Comparison of ENCODE assay signal across 14 cellular contexts in the genomic region with DNA sequence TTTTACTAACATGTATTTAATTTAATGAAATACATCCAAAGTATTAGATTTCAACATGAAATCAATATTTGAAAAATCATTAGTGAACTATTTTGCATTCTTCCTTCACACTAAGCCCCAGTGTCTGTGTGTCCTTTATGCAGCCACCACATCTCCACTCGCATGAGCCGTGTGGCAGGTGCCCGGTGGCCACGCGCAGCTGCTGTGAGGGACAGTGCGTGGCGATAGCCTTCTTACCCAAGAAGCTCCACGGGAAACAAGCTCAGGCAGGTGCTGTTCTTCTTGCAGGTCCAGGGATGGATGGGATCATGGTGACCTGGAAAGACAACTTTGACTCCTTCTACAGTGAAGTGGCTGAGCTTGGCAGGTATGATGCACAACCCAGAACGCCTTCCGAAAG.
A peak's percentile ranks its signal among the peaks of the same experiment; 100 is the strongest.
DNase-seq lines count a peak whose midpoint lies in the region; ATAC-seq lines count a peak whose summit lies in the region.
"Had no signal": no experiment of that assay in that cellular context is flagged by ENCODE, and none has a peak within 500 bp of the region (broad histone marks: within the 10 kb centered on the region; RNA-seq: fewer than 3 reads in every experiment).

No MANE protein-coding gene starts in this region.

- H3K27ac ChIP-seq in skeletal muscle tissue (ENCODE audit: low read depth, low read length), result peak overlapping the region; percentile 80
- H3K27ac ChIP-seq: BLaER1 treated with 17β-estradiol and CSF1 and Interleukin-3, amounts not matched to agents 10 nM and 100 nM had no signal

- ATAC-seq in memory B cell (ENCODE audit: low read depth), result no peak

- H3K4me1 ChIP-seq in skeletal muscle tissue (ENCODE audit: control insufficient read depth in 3 of 3, insufficient read depth in 3 of 3, low read length in 3 of 3), result peaks cover 0 to 14% (median 12%) of the 10 kb centered on the region in 3 donors

- H3K4me3 ChIP-seq in skeletal muscle tissue (ENCODE audit: low read length in 3 of 3), result no peak overlapping the region
- H3K4me3 ChIP-seq: BLaER1 treated with 17β-estradiol and CSF1 and Interleukin-3, amounts not matched to agents 10 nM and 100 nM; MG63 had no signal

- no peak overlapping the region for H3K9ac ChIP-seq in skeletal muscle tissue (ENCODE audit: low read depth in 1 of 3, low read length in 3 of 3)
- H3K9ac ChIP-seq: BLaER1 treated with 17β-estradiol and CSF1 and Interleukin-3, amounts not matched to agents 10 nM and 100 nM had no signal

- peak overlapping the region; percentile 45 for H3K27ac Mint-ChIP-seq in memory B cell
- H3K27ac Mint-ChIP-seq: CD8-positive, alpha-beta memory T cell had no signal

- H3K36me3 Mint-ChIP-seq in memory B cell, result peaks cover 34% of the 10 kb centered on the region
- H3K36me3 Mint-ChIP-seq: CD8-positive, alpha-beta memory T cell had no signal

- no peaks in the 10 kb centered on the region for H3K4me1 Mint-ChIP-seq in memory B cell
- H3K4me1 Mint-ChIP-seq: CD8-positive, alpha-beta memory T cell had no signal

- no peaks in the 10 kb centered on the region for H3K9me3 ChIP-seq in skeletal muscle tissue (ENCODE audit: control insufficient read depth in 3 of 3, low read length in 3 of 3)
- H3K9me3 ChIP-seq: BLaER1 treated with 17β-estradiol and CSF1 and Interleukin-3, amounts not matched to agents 10 nM and 100 nM; MG63 had no signal

- H3K4me3 Mint-ChIP-seq in memory B cell, result no peak overlapping the region
- H3K4me3 Mint-ChIP-seq: CD8-positive, alpha-beta memory T cell had no signal

- no peaks in the 10 kb centered on the region for H3K27me3 Mint-ChIP-seq in memory B cell

- DNase-seq in NCI-H146 (lab: John Stamatoyannopoulos, UW) (peak; percentile 36), NCI-H146 treated with DMSO at 0.1 percent for 48 hours (lab: John Stamatoyannopoulos, UW; ENCODE audit: unreplicated experiment) (no peak), NCI-H345 (lab: John Stamatoyannopoulos, UW) (peak; percentile 18), memory B cell (ENCODE audit: low spot score in 2 of 2) (no peak), NCI-H774 (lab: John Stamatoyannopoulos, UW) (no peak), NCI-H510A (lab: John Stamatoyannopoulos, UW) (no peak)
- DNase-seq: CD8-positive, alpha-beta memory T cell; EL; MG63; OCI-M1; RPMI8226; SIG-M5 had no signal

- no peaks in the 10 kb centered on the region for H3K9me3 Mint-ChIP-seq in memory B cell
- H3K9me3 Mint-ChIP-seq: CD8-positive, alpha-beta memory T cell had no signal

- H3K36me3 ChIP-seq in skeletal muscle tissue (ENCODE audit: control insufficient read depth in 3 of 3, insufficient read depth in 3 of 3, low read length in 3 of 3), result peaks cover 59 to 62% (median 59%) of the 10 kb centered on the region in 3 donors

- no peaks in the 10 kb centered on the region for H3K27me3 ChIP-seq in skeletal muscle tissue (ENCODE audit: control insufficient read depth in 3 of 3, insufficient read depth in 3 of 3, low read length in 3 of 3)
- H3K27me3 ChIP-seq: BLaER1 treated with 17β-estradiol and CSF1 and Interleukin-3, amounts not matched to agents 10 nM and 100 nM; MG63 had no signal

Comparison
In these comparisons a context has a peak if more than half of its experiments do, and no peak if none do; other contexts are left out.
1. DNase-seq: peak in NCI-H146 (single experiment) and NCI-H345 (single experiment); none in NCI-H146 treated with DMSO at 0.1 percent for 48 hours (single experiment), memory B cell (0 of 2), NCI-H774 (single experiment) and NCI-H510A (single experiment).